Comparison of ENCODE assay signal across 15 cellular contexts in genomic region chr4:98506462-98507132, GRCh38.
A peak's percentile ranks its signal among the peaks of the same experiment; 100 is the strongest.
DNase-seq lines count a peak whose midpoint lies in the region; ATAC-seq and TF ChIP-seq lines count a peak whose summit lies in the region.
"Had no signal": no experiment of that assay in that cellular context is flagged by ENCODE, and none has a peak within 500 bp of the region (broad histone marks: within the 10 kb centered on the region; RNA-seq: fewer than 3 reads in every experiment).

No MANE protein-coding gene starts in this region.

- H3K27me3 ChIP-seq in A673 (replicated peaks; ENCODE audit: insufficient read depth, low read depth, low read length, poor library complexity), result no peaks in the 10 kb centered on the region
- no peaks in the 10 kb centered on the region for H3K27me3 ChIP-seq in H7 (ENCODE audit: control insufficient read depth, insufficient read depth, low read length)
- no peaks in the 10 kb centered on the region for H3K27me3 ChIP-seq in SJCRH30
- no peaks in the 10 kb centered on the region for H3K27me3 ChIP-seq in iPS DF 6.9 (ENCODE audit: control insufficient read depth, insufficient read depth, low read length)
- no peaks in the 10 kb centered on the region for H3K27me3 ChIP-seq in adrenal gland
- H3K27me3 ChIP-seq in Peyer's patch, result no peaks in the 10 kb centered on the region

- peaks cover 11% of the 10 kb centered on the region for H3K36me3 Mint-ChIP-seq in activated naive CD4-positive, alpha-beta T cell treated with anti-CD3 and anti-CD28 coated beads for 36 hours (ENCODE audit: low read depth)

- peaks cover 25% of the 10 kb centered on the region for H3K4me1 ChIP-seq in A673 (ENCODE audit: insufficient read depth, low read length, poor library complexity, severe bottlenecking)
- peaks cover 29% of the 10 kb centered on the region for H3K4me1 ChIP-seq in SJCRH30
- no peaks in the 10 kb centered on the region; the same call in 1 of the 2 replicates for H3K4me1 ChIP-seq in iPS DF 6.9 (ENCODE audit: control insufficient read depth, insufficient read depth, low read length)
- no peaks in the 10 kb centered on the region for H3K4me1 ChIP-seq in adrenal gland (replicated peaks in 1 of 2)
- H3K4me1 ChIP-seq in Peyer's patch, result no peaks in the 10 kb centered on the region

- H3K4me1 Mint-ChIP-seq in activated naive CD4-positive, alpha-beta T cell treated with anti-CD3 and anti-CD28 coated beads for 36 hours (ENCODE audit: low read depth), result peaks cover 39% of the 10 kb centered on the region

- no peak for ATAC-seq in GM19035 (IDR thresholded peaks at IDR 0.05; ENCODE audit: unreplicated experiment)

- H3K9me3 Mint-ChIP-seq in activated naive CD4-positive, alpha-beta T cell treated with anti-CD3 and anti-CD28 coated beads for 36 hours, result no peaks in the 10 kb centered on the region
- H3K9me3 Mint-ChIP-seq: activated naive CD4-positive, alpha-beta T cell treated with anti-CD3 and anti-CD28 coated beads, Interleukin-2, amount 50 U/mL, for 24 hours; CD4-positive, alpha-beta T cell had no signal

- TF ChIP-seq CTCF in A673 (conservative IDR thresholded peaks at IDR 0.05; ENCODE audit: low read depth, low read length) (peak; percentile 58), adrenal gland (IDR thresholded peaks at IDR 0.05) (no peak), Peyer's patch (IDR thresholded peaks at IDR 0.05) (no peak)

- intact Hi-C loops in A673 (cut with micrococcal nuclease; ENCODE audit: unreplicated experiment), result no loop called here
- intact Hi-C loops in adrenal gland (cut with DNase I), result no loop called here
- intact Hi-C loops in activated naive CD4-positive, alpha-beta T cell treated with anti-CD3 and anti-CD28 coated beads for 36 hours (cut with micrococcal nuclease), result no loop called here

- no TSS peak for BruUV-seq in A673 (replicated peaks; lab: Mats Ljungman, UMichigan)

- H3K4me3 ChIP-seq in A673 (ENCODE audit: low read depth, low read length, poor library complexity, severe bottlenecking) (no peak overlapping the region), H7 (ENCODE audit: insufficient read depth, low read depth, low read length) (no peak overlapping the region), SJCRH30 (no peak overlapping the region), iPS DF 6.9 (ENCODE audit: low read length) (no peak overlapping the region), adrenal gland (no peak overlapping the region), Peyer's patch (no peak overlapping the region)

- DNase-seq in A673 (ENCODE audit: low spot score) (peak; percentile 36), H7 (peak; percentile 67), SJCRH30 (peak; percentile 14 to 44), iPS DF 6.9 (ENCODE audit: low read depth, low spot score) (peak; percentile 22), adrenal gland (no peak), Peyer's patch (no peak)
- no peak for DNase-seq in activated naive CD4-positive, alpha-beta T cell treated with anti-CD3 and anti-CD28 coated beads for 36 hours
- DNase-seq: activated CD4-positive, alpha-beta T cell treated with anti-CD3 and anti-CD28 coated beads for 48 hours; CD4-positive, alpha-beta T cell; effector CD8-positive, alpha-beta T cell; NCI-H1436; Right ventricle myocardium superior; stimulated activated CD4-positive, alpha-beta T cell treated with anti-CD3 and anti-CD28 coated beads, Interleukin-1b, Interleukin-23, amount 100 ng/mL, for 48 hours had no signal

- CTCF ChIA-PET in A673 (lab: Charles Lee), result interaction anchor here (0.8 kb wide), 1 partner anchor 35 kb away, joined by 3 read pairs; no protein-coding TSS in a partner anchor
- CTCF ChIA-PET in activated naive CD4-positive, alpha-beta T cell treated with anti-CD3 and anti-CD28 coated beads for 36 hours (lab: Charles Lee), result no interaction called here

- no peak overlapping the region for H3K27ac Mint-ChIP-seq in activated naive CD4-positive, alpha-beta T cell treated with anti-CD3 and anti-CD28 coated beads for 36 hours
- H3K27ac Mint-ChIP-seq: activated naive CD4-positive, alpha-beta T cell treated with anti-CD3 and anti-CD28 coated beads, Interleukin-2, amount 50 U/mL, for 24 hours; CD4-positive, alpha-beta T cell had no signal

- no peak overlapping the region for H3K27ac ChIP-seq in A673 (ENCODE audit: low read depth, low read length, poor library complexity, severe bottlenecking)
- H3K27ac ChIP-seq in SJCRH30, result no peak overlapping the region
- no peak overlapping the region for H3K27ac ChIP-seq in iPS DF 6.9 (ENCODE audit: low read length)
- H3K27ac ChIP-seq in adrenal gland, result no peak overlapping the region
- H3K27ac ChIP-seq in Peyer's patch, result no peak overlapping the region

- TF ChIP-seq POLR2A in adrenal gland (IDR thresholded peaks at IDR 0.05), result no peak
- no peak for TF ChIP-seq POLR2A in Peyer's patch (IDR thresholded peaks at IDR 0.05)

- no peaks in the 10 kb centered on the region for H3K27me3 Mint-ChIP-seq in activated naive CD4-positive, alpha-beta T cell treated with anti-CD3 and anti-CD28 coated beads for 36 hours (ENCODE audit: low read depth)
- H3K27me3 Mint-ChIP-seq: activated naive CD4-positive, alpha-beta T cell treated with anti-CD3 and anti-CD28 coated beads, Interleukin-2, amount 50 U/mL, for 24 hours; CD4-positive, alpha-beta T cell had no signal

- H3K9me3 ChIP-seq in A673 (ENCODE audit: low read depth, low read length, poor library complexity, severe bottlenecking), result no peaks in the 10 kb centered on the region
- no peaks in the 10 kb centered on the region for H3K9me3 ChIP-seq in SJCRH30 (replicated peaks)
- H3K9me3 ChIP-seq in iPS DF 6.9 (ENCODE audit: control insufficient read depth, insufficient read depth, low read length), result no peaks in the 10 kb centered on the region
- H3K9me3 ChIP-seq in adrenal gland (replicated peaks in 1 of 3), result no peaks in the 10 kb centered on the region
- no peaks in the 10 kb centered on the region for H3K9me3 ChIP-seq in Peyer's patch

- H3K4me3 Mint-ChIP-seq in activated naive CD4-positive, alpha-beta T cell treated with anti-CD3 and anti-CD28 coated beads for 36 hours, result no peak overlapping the region
- H3K4me3 Mint-ChIP-seq: activated naive CD4-positive, alpha-beta T cell treated with anti-CD3 and anti-CD28 coated beads, Interleukin-2, amount 50 U/mL, for 24 hours; CD4-positive, alpha-beta T cell had no signal

- POLR2A ChIA-PET in A673 (lab: Charles Lee; ENCODE audit: low non-redundant PET), result no interaction called here

- H3K36me3 ChIP-seq in A673 (ENCODE audit: insufficient read depth, low read length, poor library complexity, severe bottlenecking), result no peaks in the 10 kb centered on the region
- H3K36me3 ChIP-seq in H7 (replicated peaks; ENCODE audit: control insufficient read depth, insufficient read depth, low read length), result no peaks in the 10 kb centered on the region
- H3K36me3 ChIP-seq in SJCRH30, result no peaks in the 10 kb centered on the region
- no peaks in the 10 kb centered on the region for H3K36me3 ChIP-seq in iPS DF 6.9 (ENCODE audit: control insufficient read depth, insufficient read depth, low read length)
- H3K36me3 ChIP-seq in adrenal gland (replicated peaks in 1 of 2), result no peaks in the 10 kb centered on the region
- no peaks in the 10 kb centered on the region for H3K36me3 ChIP-seq in Peyer's patch

- no CpG with 5 or more reads among the region's 5 CpGs for WGBS in iPS DF 6.9 (ENCODE audit: insufficient coverage, insufficient read length)
- WGBS in adrenal gland, 4 donors, result 58 to 69% (median 61%) methylated on average over 5 of the region's 5 CpGs

Comparison
In these comparisons a context has a peak if more than half of its experiments do, and no peak if none do; other contexts are left out.
1. DNase-seq: peak in A673 (single experiment), H7 (single experiment), SJCRH30 (2 of 2) and iPS DF 6.9 (single experiment); none in adrenal gland (0 of 7), activated naive CD4-positive, alpha-beta T cell treated with anti-CD3 and anti-CD28 coated beads for 36 hours (single experiment) and Peyer's patch (0 of 3).